ENCODE assay signal across 10 cellular contexts in the genomic region with DNA sequence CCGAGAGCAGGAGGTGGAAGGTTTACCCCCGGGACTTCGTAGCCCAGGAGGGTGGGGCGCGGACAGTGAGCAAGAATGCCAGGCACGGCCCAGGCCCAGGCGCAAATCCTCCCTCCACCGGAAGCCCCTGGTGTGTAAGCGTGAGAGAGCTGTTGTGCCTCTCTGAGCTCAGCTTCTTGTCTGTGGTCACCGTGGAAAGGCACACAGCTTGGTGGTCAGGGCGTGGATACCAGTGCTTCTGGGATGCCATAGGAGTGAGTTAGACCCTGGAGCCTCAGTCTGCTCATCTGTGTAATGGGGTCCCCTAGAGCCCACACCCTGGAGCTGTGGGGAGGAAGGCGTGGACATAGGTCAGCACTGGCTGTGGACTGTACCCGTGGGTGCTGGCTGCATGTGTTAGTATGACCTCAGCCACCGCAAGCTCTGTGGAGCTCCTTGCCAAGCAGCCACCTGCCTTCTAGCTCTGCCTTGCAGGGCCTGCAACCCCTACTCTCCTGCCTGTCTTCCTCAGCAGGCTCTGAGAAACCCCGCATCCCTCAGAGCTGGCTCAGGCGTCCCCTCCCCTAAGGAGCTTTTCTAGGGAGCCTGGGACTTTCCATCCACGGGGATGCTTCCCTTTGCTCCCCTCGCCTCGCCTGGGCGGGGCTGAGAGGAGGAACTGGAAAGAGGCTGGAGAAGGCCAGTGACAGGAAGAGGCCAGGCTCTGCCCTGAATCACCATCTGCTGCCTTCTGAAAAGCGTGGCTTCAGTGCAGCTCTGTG. TPM values are rescaled to one million over a fixed set of nuclear protein-coding genes. Genes with fewer than 3 reads are reported as not detected.
DNase-seq lines count a peak whose midpoint lies in the region; ATAC-seq, FAIRE-seq and TF ChIP-seq lines count a peak whose summit lies in the region.
"Had no signal": no experiment of that assay in that cellular context is flagged by ENCODE, and none has a peak within 500 bp of the region (broad histone marks: within the 10 kb centered on the region; RNA-seq: fewer than 3 reads in every experiment).

No MANE protein-coding gene starts in this region.

- H3K9me1 ChIP-seq in endothelial cell of umbilical vein (replicated peaks; ENCODE audit: control insufficient read depth, extremely low read depth, insufficient read depth, low read length) = no peaks in the 10 kb centered on the region

- CTCF ChIA-PET in CD4-positive, alpha-beta T cell (lab: Charles Lee) = interaction anchor here (0.5 kb wide), 1 partner anchor 166 kb away, joined by 3 read pairs; no protein-coding TSS in a partner anchor
- CTCF ChIA-PET in endothelial cell of umbilical vein (lab: Charles Lee) = interaction anchor here (0.7 to 3.8 kb wide), 13 partner anchors 9 to 165 kb away, joined by 3 to 20 read pairs (median 7); a partner anchor contains a TSS

- H3K9me3 Mint-ChIP-seq in CD4-positive, alpha-beta T cell = no peaks in the 10 kb centered on the region
- no peaks in the 10 kb centered on the region for H3K9me3 Mint-ChIP-seq in natural killer cell

- H3K79me2 ChIP-seq in endothelial cell of umbilical vein (ENCODE audit: control insufficient read depth, insufficient read depth, low read length) = peaks cover 20% of the 10 kb centered on the region

- H3K4me2 ChIP-seq in endothelial cell of umbilical vein (ENCODE audit: insufficient read depth, low read length) = peak overlapping the region; percentile 51

- no peak overlapping the region for H3K27ac ChIP-seq in CD4-positive, alpha-beta T cell (ENCODE audit: low read depth, low read length)
- peak overlapping the region; percentile 89 for H3K27ac ChIP-seq in endothelial cell of umbilical vein (ENCODE audit: insufficient read depth, low read depth, low read length)

- H3K27ac Mint-ChIP-seq in CD4-positive, alpha-beta T cell = peak overlapping the region; percentile 36
- peak overlapping the region; percentile 93 to 100 for H3K27ac Mint-ChIP-seq in natural killer cell
- H3K27ac Mint-ChIP-seq: activated naive CD8-positive, alpha-beta T cell had no signal

- no peak for TF ChIP-seq POLR2A in endothelial cell of umbilical vein (IDR thresholded peaks at IDR 0.05; ENCODE audit: low read depth, low read length)

- BruUV-seq in endothelial cell of umbilical vein (replicated peaks; lab: Mats Ljungman, UMichigan) = no TSS peak

- H4K20me1 ChIP-seq in endothelial cell of umbilical vein (replicated peaks; ENCODE audit: control insufficient read depth, extremely low read depth, insufficient read depth, low read length) = no peaks in the 10 kb centered on the region

- no peak for DNase-seq in CD4-positive, alpha-beta T cell
- peak; percentile 53 for DNase-seq in NCI-H69 (lab: John Stamatoyannopoulos, UW)
- peak; percentile 74 for DNase-seq in endothelial cell of umbilical vein (ENCODE audit: low read depth, low spot score)
- DNase-seq in natural killer cell = peak; percentile 38
- no peak for DNase-seq in LoVo (ENCODE audit: low spot score)
- no peak for DNase-seq in activated effector memory CD4-positive, alpha-beta T cell treated with anti-CD3 and anti-CD28 coated beads, Interleukin-2, amount 50 U/mL, for 16 hours
- no peak for DNase-seq in NOMO-1 (lab: John Stamatoyannopoulos, UW; ENCODE audit: unreplicated experiment in 2 of 2)
- DNase-seq: T-helper 9 cell had no signal

- FAIRE-seq in endothelial cell of umbilical vein (lab: Jason Lieb, UNC) = no peak

- no peaks in the 10 kb centered on the region for H3K36me3 Mint-ChIP-seq in CD4-positive, alpha-beta T cell (ENCODE audit: low read depth)
- H3K36me3 Mint-ChIP-seq in natural killer cell = no peaks in the 10 kb centered on the region
- H3K36me3 Mint-ChIP-seq: activated naive CD8-positive, alpha-beta T cell had no signal

- no peaks in the 10 kb centered on the region for H3K27me3 Mint-ChIP-seq in CD4-positive, alpha-beta T cell
- no peaks in the 10 kb centered on the region for H3K27me3 Mint-ChIP-seq in natural killer cell (ENCODE audit: low read depth in 2 of 2)
- H3K27me3 Mint-ChIP-seq: activated naive CD8-positive, alpha-beta T cell had no signal

- H3K4me1 ChIP-seq in endothelial cell of umbilical vein (ENCODE audit: control insufficient read depth, extremely low read depth, insufficient read depth, low read length) = peaks cover 48% of the 10 kb centered on the region

- H3K9ac ChIP-seq in endothelial cell of umbilical vein (replicated peaks; ENCODE audit: extremely low read depth, insufficient read depth, low read length) = peak overlapping the region; percentile 57

- H3K9me3 ChIP-seq in CD4-positive, alpha-beta T cell (ENCODE audit: control insufficient read depth, low read length) = no peaks in the 10 kb centered on the region
- no peaks in the 10 kb centered on the region for H3K9me3 ChIP-seq in endothelial cell of umbilical vein (replicated peaks; ENCODE audit: control insufficient read depth, insufficient read depth, low read length)

- dilution Hi-C loops in endothelial cell of umbilical vein (cut with MboI; ENCODE audit: extremely low pct_ligation_motif_present, low sequenced_read_pairs) = no loop called here

- peak overlapping the region; percentile 2 for H2AFZ ChIP-seq in endothelial cell of umbilical vein (ENCODE audit: low read depth, low read length)

- H3K27me3 ChIP-seq in CD4-positive, alpha-beta T cell (ENCODE audit: control insufficient read depth, insufficient read depth, low read length) = no peaks in the 10 kb centered on the region
- H3K27me3 ChIP-seq in endothelial cell of umbilical vein (ENCODE audit: control insufficient read depth in 2 of 2, insufficient read depth in 2 of 2, low read length in 2 of 2) = no peaks in the 10 kb centered on the region

- intact Hi-C loops in CD4-positive, alpha-beta T cell (cut with DNase I, micrococcal nuclease) = no loop called here
- intact Hi-C loops in endothelial cell of umbilical vein (cut with micrococcal nuclease) = loop anchor here (1.0 to 2.0 kb wide), 9 partner anchors 7 to 163 kb away; a partner anchor contains a TSS
- intact Hi-C loops in natural killer cell (cut with micrococcal nuclease) = loop anchor here (5.0 kb wide), 2 partner anchors 100 to 315 kb away; no protein-coding TSS in a partner anchor

- POLR2A ChIA-PET in CD4-positive, alpha-beta T cell (lab: Charles Lee) = interaction anchor here (0.6 kb wide), 1 partner anchor 31 kb away, joined by 3 read pairs; no protein-coding TSS in a partner anchor
- POLR2A ChIA-PET in endothelial cell of umbilical vein (lab: Charles Lee) = interaction anchor here (0.9 to 1.2 kb wide), 2 partner anchors 28 to 30 kb away, joined by 4 to 7 read pairs; a partner anchor contains a TSS

- TF ChIP-seq CTCF in CD4-positive, alpha-beta T cell (IDR thresholded peaks at IDR 0.05) = no peak
- no peak for TF ChIP-seq CTCF in endothelial cell of umbilical vein (IDR thresholded peaks at IDR 0.05; ENCODE audit: extremely low read depth in 1 of 2, insufficient read depth in 1 of 2, low read depth in 1 of 2, low read length in 2 of 2)
- TF ChIP-seq CTCF in natural killer cell (IDR thresholded peaks at IDR 0.05) = no peak

- H3K4me3 ChIP-seq in endothelial cell of umbilical vein (replicated peaks in 1 of 3; ENCODE audit: insufficient read depth in 1 of 3, low read depth in 1 of 3, low read length in 3 of 3) = no peak overlapping the region

- no peak overlapping the region for H3K4me3 Mint-ChIP-seq in CD4-positive, alpha-beta T cell
- H3K4me3 Mint-ChIP-seq in natural killer cell = peak overlapping the region; percentile 59
- H3K4me3 Mint-ChIP-seq: activated naive CD8-positive, alpha-beta T cell had no signal

- no peaks in the 10 kb centered on the region for H3K36me3 ChIP-seq in endothelial cell of umbilical vein (ENCODE audit: control insufficient read depth in 2 of 2, extremely low read depth in 1 of 2, insufficient read depth in 2 of 2, low read length in 2 of 2)

- peaks cover 54% of the 10 kb centered on the region for H3K4me1 Mint-ChIP-seq in CD4-positive, alpha-beta T cell (ENCODE audit: low read depth)
- peaks cover 68 to 94% of the 10 kb centered on the region in 2 donors for H3K4me1 Mint-ChIP-seq in natural killer cell

- ATAC-seq in CD4-positive, alpha-beta T cell (ENCODE audit: poor library complexity) = no peak
- peak in 2 of 3 donors; percentile 11 to 25 for ATAC-seq in natural killer cell
- no peak for ATAC-seq in GM21390 (IDR thresholded peaks at IDR 0.05; ENCODE audit: unreplicated experiment)

TF ChIP-seq in endothelial cell of umbilical vein, 7 proteins besides CTCF, POLR2A, EP300 and RAD21:
- TF ChIP-seq FOS (IDR thresholded peaks at IDR 0.05; ENCODE audit: borderline replicate concordance, insufficient read depth, low read length) (no peak), EZH2 (IDR thresholded peaks at IDR 0.05; ENCODE audit: borderline replicate concordance, low read depth, low read length, severe bottlenecking) (no peak), POLR2AphosphoS5 (IDR thresholded peaks at IDR 0.05; ENCODE audit: insufficient read depth, low read depth, low read length) (no peak), MYC (IDR thresholded peaks at IDR 0.05; ENCODE audit: low read depth, low read length) (no peak), GATA2 (IDR thresholded peaks at IDR 0.05; ENCODE audit: insufficient read depth, insufficient read length, low read depth, low read length) (no peak), JUN (IDR thresholded peaks at IDR 0.05; ENCODE audit: borderline replicate concordance, insufficient read depth, insufficient read length, low read depth) (no peak)
- TF ChIP-seq, protein P1, sequence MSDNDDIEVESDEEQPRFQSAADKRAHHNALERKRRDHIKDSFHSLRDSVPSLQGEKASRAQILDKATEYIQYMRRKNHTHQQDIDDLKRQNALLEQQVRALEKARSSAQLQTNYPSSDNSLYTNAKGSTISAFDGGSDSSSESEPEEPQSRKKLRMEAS (IDR thresholded peaks at IDR 0.05; ENCODE audit: insufficient read depth, insufficient read length) = no peak

RNA-seq across cellular contexts. Expression of a gene that starts 28.0 kb away (rescaled TPM):
- total RNA-seq in CD4-positive, alpha-beta T cell = 10 to 100 TPM in 1 of 2 experiments, 1 to 10 TPM in 1; 9.8 to 10.9 TPM
- total RNA-seq in endothelial cell of umbilical vein = 93.3 and 103 TPM in 2 replicates
- polyA plus RNA-seq in endothelial cell of umbilical vein = 28.9 and 32.3 TPM in 2 replicates
- polyA plus RNA-seq in endothelial cell of umbilical vein (2011; cell fraction: cytosol; rRNA removed) = 36.1 and 36.5 TPM in 2 replicates
- polyA plus RNA-seq in endothelial cell of umbilical vein (2011; cell fraction: nucleus; rRNA removed) = 101 and 102 TPM in 2 replicates
- polyA plus RNA-seq in endothelial cell of umbilical vein (2012) = 57.8 and 58.4 TPM in 2 replicates
- polyA minus RNA-seq in endothelial cell of umbilical vein = 63.7 and 66.1 TPM in 2 replicates
- polyA minus RNA-seq in endothelial cell of umbilical vein (2011; cell fraction: cytosol; rRNA and poly(A)+ RNA removed) = 7.4 TPM
- polyA minus RNA-seq in endothelial cell of umbilical vein (2011; cell fraction: nucleus; rRNA and poly(A)+ RNA removed) = 108 and 116 TPM in 2 replicates
- total RNA-seq in natural killer cell = 10 to 100 TPM in 1 of 3 donors, 1 to 10 TPM in 2; 4.9 to 12.5 (median 9.5) TPM

Comparison
In these comparisons a context has a peak if more than half of its experiments do, and no peak if none do; other contexts are left out.
1. ATAC-seq: peak in natural killer cell (2 of 3); none in CD4-positive, alpha-beta T cell (single experiment) and GM21390 (single experiment).
2. DNase-seq: peak in NCI-H69 (single experiment), endothelial cell of umbilical vein (single experiment) and natural killer cell (single experiment); none in CD4-positive, alpha-beta T cell (0 of 10), LoVo (single experiment), activated effector memory CD4-positive, alpha-beta T cell treated with anti-CD3 and anti-CD28 coated beads, Interleukin-2, amount 50 U/mL, for 16 hours (single experiment) and NOMO-1 (0 of 2).
3. intact Hi-C loops: an anchor here in endothelial cell of umbilical vein (1.0 to 2.0 kb wide) and natural killer cell (5.0 kb wide); none called in CD4-positive, alpha-beta T cell.